ENCODE assay signal across 1 cellular context in the genomic region with DNA sequence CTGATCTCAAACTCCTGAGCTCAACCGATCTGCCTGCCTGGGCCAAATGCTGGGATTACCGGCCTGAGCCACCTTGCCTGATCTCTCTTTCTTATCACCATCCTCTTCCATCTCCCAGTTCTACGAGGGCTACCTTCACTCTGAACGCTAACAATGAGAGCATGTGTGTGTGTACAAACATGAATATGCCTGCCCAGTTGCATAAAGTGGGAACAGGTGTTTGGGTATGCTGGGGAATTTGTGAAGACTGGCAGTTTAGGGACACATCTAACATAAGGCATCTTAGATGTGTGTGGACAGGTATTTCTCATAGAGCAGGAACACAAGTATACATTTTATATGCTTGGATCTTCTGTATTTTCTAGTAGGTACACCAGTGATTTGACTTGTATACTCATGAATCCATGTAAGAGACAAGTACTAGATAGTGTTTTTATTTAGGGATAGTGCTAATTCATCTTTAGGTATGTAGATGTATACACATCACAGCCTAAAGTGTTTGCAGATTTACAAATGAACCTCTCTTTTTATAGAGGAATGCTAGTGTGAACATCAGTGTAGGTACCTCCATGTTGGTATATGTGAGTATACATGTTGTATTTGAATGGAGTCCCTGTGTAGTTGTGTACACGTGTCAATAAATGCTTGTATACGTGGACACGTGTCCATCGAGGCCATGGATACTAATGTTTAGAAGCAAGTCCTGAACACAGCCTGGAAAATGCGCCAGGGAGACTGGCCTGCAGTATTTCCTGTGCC.
TF ChIP-seq lines count a peak whose summit lies in the region.

No MANE protein-coding gene starts in this region.

TF ChIP-seq in IMR-90, 13 proteins besides CTCF, POLR2A, EP300 and RAD21 (continued from another document):
- TF ChIP-seq, protein P1, sequence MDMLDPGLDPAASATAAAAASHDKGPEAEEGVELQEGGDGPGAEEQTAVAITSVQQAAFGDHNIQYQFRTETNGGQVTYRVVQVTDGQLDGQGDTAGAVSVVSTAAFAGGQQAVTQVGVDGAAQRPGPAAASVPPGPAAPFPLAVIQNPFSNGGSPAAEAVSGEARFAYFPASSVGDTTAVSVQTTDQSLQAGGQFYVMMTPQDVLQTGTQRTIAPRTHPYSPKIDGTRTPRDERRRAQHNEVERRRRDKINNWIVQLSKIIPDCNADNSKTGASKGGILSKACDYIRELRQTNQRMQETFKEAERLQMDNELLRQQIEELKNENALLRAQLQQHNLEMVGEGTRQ (IDR thresholded peaks at IDR 0.05; ENCODE audit: low read depth, low read length) = no peak
- no peak for TF ChIP-seq NFE2L2 (IDR thresholded peaks at IDR 0.05; ENCODE audit: low read depth, low read length)
- no peak for TF ChIP-seq SMC3 (IDR thresholded peaks at IDR 0.05; ENCODE audit: low read depth, low read length)
- TF ChIP-seq BHLHE40 (IDR thresholded peaks at IDR 0.05; ENCODE audit: low read depth, low read length) = no peak
